In the genomic region with DNA sequence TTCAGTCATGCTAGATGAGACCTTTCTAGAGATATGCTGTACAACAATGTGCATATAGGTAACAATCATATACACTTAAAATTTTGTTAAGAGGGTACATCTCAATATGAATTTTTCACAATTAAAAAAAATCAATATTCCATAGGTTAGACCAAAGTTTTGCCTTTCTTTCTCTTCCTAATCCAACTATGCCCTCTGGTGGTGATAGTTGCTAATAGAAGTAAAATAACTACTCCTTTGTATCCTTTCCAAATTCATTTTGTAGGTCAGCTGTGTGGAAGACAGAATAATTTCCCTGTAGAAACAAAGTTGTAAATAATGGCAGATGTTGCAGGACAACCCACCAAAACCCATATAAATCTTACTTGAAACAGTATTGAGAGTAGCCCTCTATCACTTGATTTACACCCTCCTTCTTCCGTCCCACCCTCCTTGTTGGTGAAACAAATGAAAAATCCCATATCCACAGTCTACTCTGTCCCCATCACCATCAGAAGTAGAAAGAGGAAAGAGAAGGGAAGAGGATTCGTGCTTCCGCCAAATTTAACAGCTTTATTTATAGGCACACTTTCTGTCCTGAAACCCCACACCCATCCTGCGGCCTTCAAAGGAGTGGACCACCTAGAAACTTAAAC, we compare ENCODE assay signal across 8 cellular contexts.
DNase-seq lines count a peak whose midpoint lies in the region; ATAC-seq, FAIRE-seq and TF ChIP-seq lines count a peak whose summit lies in the region.

No MANE protein-coding gene starts in this region.

- no peak for TF ChIP-seq POLR2A in erythroblast (IDR thresholded peaks at IDR 0.05; ENCODE audit: low read length)

- peaks cover 5% of the 10 kb centered on the region for H3K27me3 Mint-ChIP-seq in nephron progenitor cell (ENCODE audit: low read depth, poor library complexity)

- H3K4me1 ChIP-seq in ES-I3 (ENCODE audit: insufficient read depth, low read length): 0 out of 2 replicates have a peak, but pooled peaks cover 3% of the 10 kb centered on the region

- DNase-seq in LoVo (ENCODE audit: low spot score) (peak; percentile 70), RCC 7860 (ENCODE audit: low spot score) (peak; percentile 41), erythroblast (lab: John Stamatoyannopoulos, UW) (peak; percentile 54 to 80), nephron progenitor cell (peak; percentile 22)
- DNase-seq in effector CD4-positive, alpha-beta T cell: no peak

- FAIRE-seq in RCC 7860 (lab: Jason Lieb, UNC): peak; percentile 80

- peak; percentile 79 for TF ChIP-seq CTCF in nephron progenitor cell (IDR thresholded peaks at IDR 0.05)

- ATAC-seq in GM19467 (IDR thresholded peaks at IDR 0.05; ENCODE audit: unreplicated experiment): no peak
- no peak for ATAC-seq in HG03175 (IDR thresholded peaks at IDR 0.05; ENCODE audit: unreplicated experiment)

- H3K27ac Mint-ChIP-seq in nephron progenitor cell: no peak overlapping the region

- no peaks in the 10 kb centered on the region for H3K4me1 Mint-ChIP-seq in nephron progenitor cell

- H3K9me3 ChIP-seq in ES-I3 (ENCODE audit: control insufficient read depth, insufficient read depth, low read length): no peaks in the 10 kb centered on the region

- H3K4me3 Mint-ChIP-seq in nephron progenitor cell: no peak overlapping the region

- no peaks in the 10 kb centered on the region for H3K36me3 ChIP-seq in ES-I3 (ENCODE audit: insufficient read depth, low read length)

- H3K36me3 Mint-ChIP-seq in nephron progenitor cell (ENCODE audit: low read depth): no peaks in the 10 kb centered on the region

- H3K9me3 Mint-ChIP-seq in nephron progenitor cell: no peaks in the 10 kb centered on the region

- peak overlapping the region; percentile 37; the same call in 1 of the 2 replicates for H3K9ac ChIP-seq in ES-I3 (ENCODE audit: low read depth, low read length)
